Comparison of ENCODE assay signal across 15 cellular contexts in genomic region chr22:44728761-44729261, GRCh38. TPM values are rescaled to one million over a fixed set of nuclear protein-coding genes. Genes with fewer than 3 reads are reported as not detected.
DNase-seq lines count a peak whose midpoint lies in the region; ATAC-seq, FAIRE-seq and TF ChIP-seq lines count a peak whose summit lies in the region.
"Had no signal": no experiment of that assay in that cellular context is flagged by ENCODE, and none has a peak within 500 bp of the region (broad histone marks: within the 10 kb centered on the region; RNA-seq: fewer than 3 reads in every experiment).

No MANE protein-coding gene starts in this region.

- H3K9me3 Mint-ChIP-seq in activated T-helper 17 cell treated with anti-CD3 and anti-CD28 coated beads, Interleukin-2, amount 50 U/mL, for 72 hours = no peaks in the 10 kb centered on the region
- H3K9me3 Mint-ChIP-seq: activated T-cell treated with anti-CD3 and anti-CD28 coated beads, Interleukin-2, amount 50 U/mL, for 4 hours had no signal

- H3K27ac ChIP-seq in hepatocyte = peak overlapping the region; percentile 74
- H3K27ac ChIP-seq in pancreas = no peak overlapping the region
- H3K27ac ChIP-seq: suprapubic skin had no signal

- no peak overlapping the region for H2AFZ ChIP-seq in hepatocyte

- no peak overlapping the region for H3K4me2 ChIP-seq in hepatocyte
- H3K4me2 ChIP-seq: smooth muscle cell had no signal

- H3K27me3 ChIP-seq in hepatocyte (no peaks in the 10 kb centered on the region), pancreas (no peaks in the 10 kb centered on the region)
- H3K27me3 ChIP-seq: suprapubic skin had no signal

- peak overlapping the region; percentile 20 for H3K4me3 Mint-ChIP-seq in activated T-helper 17 cell treated with anti-CD3 and anti-CD28 coated beads, Interleukin-2, amount 50 U/mL, for 72 hours
- H3K4me3 Mint-ChIP-seq: activated T-cell treated with anti-CD3 and anti-CD28 coated beads, Interleukin-2, amount 50 U/mL, for 4 hours had no signal

- no peak for FAIRE-seq in pancreas (lab: Jason Lieb, UNC)
- FAIRE-seq: astrocyte had no signal

- H3K4me3 ChIP-seq in AG10803 (ENCODE audit: low read length) = no peak overlapping the region
- no peak overlapping the region for H3K4me3 ChIP-seq in hepatocyte
- no peak overlapping the region for H3K4me3 ChIP-seq in pancreas
- H3K4me3 ChIP-seq: smooth muscle cell, suprapubic skin had no signal

- peak; percentile 15 for DNase-seq in AG10803 (ENCODE audit: low read depth)
- DNase-seq in hepatocyte (ENCODE audit: low spot score) = no peak
- peak in 1 of 6 donors; percentile 72 for DNase-seq in pancreas
- DNase-seq in NCI-H510A (lab: John Stamatoyannopoulos, UW) = no peak
- no peak for DNase-seq in germinal center (ENCODE audit: low spot score)
- DNase-seq in activated CD8-positive, alpha-beta memory T cell treated with anti-CD3 and anti-CD28 coated beads for 24 hours = no peak
- DNase-seq in HuH-7 (ENCODE audit: low spot score) = no peak
- DNase-seq: activated T-cell treated with anti-CD3 and anti-CD28 coated beads, Interleukin-2, amount 50 U/mL, for 4 hours; NCI-H446 treated with DMSO at 0.1 percent for 48 hours; PC-3 had no signal

- H3K36me3 ChIP-seq in hepatocyte (replicated peaks; ENCODE audit: insufficient read depth, low read depth) (no peaks in the 10 kb centered on the region), pancreas (peaks cover 0 to 3% (median 0%) of the 10 kb centered on the region in 3 donors)

- peaks cover 6% of the 10 kb centered on the region for H4K20me1 ChIP-seq in hepatocyte (ENCODE audit: insufficient read depth, poor library complexity, severe bottlenecking)

- no peaks in the 10 kb centered on the region for H3K79me2 ChIP-seq in hepatocyte

- no peaks in the 10 kb centered on the region for H3K4me1 Mint-ChIP-seq in activated T-helper 17 cell treated with anti-CD3 and anti-CD28 coated beads, Interleukin-2, amount 50 U/mL, for 72 hours

- no peak for ATAC-seq in activated T-helper 17 cell treated with anti-CD3 and anti-CD28 coated beads, Interleukin-2, amount 50 U/mL, for 72 hours (replicated peaks)
- ATAC-seq in pancreas = peak in 3 of 4 donors; percentile 8 to 33 (median 13)
- ATAC-seq: PC-3 had no signal

- H3K4me1 ChIP-seq in hepatocyte (ENCODE audit: insufficient read depth) = peaks cover 36% of the 10 kb centered on the region
- peaks cover 0 to 5% (median 0%) of the 10 kb centered on the region in 3 donors for H3K4me1 ChIP-seq in pancreas

- 83% methylated on average over 19 of the region's 19 CpGs for WGBS in hepatocyte (ENCODE audit: low lambda C conversion rate, missing lambda C conversion rate)
- 75 to 79% methylated on average over 19 of the region's 19 CpGs for WGBS in pancreas, 2 donors

- no peaks in the 10 kb centered on the region for H3K27me3 Mint-ChIP-seq in activated T-helper 17 cell treated with anti-CD3 and anti-CD28 coated beads, Interleukin-2, amount 50 U/mL, for 72 hours

- TF ChIP-seq CTCF in AG10803 (conservative IDR thresholded peaks at IDR 0.05; ENCODE audit: low read length) (no peak), hepatocyte (IDR thresholded peaks at IDR 0.05; ENCODE audit: poor library complexity) (no peak), pancreas (IDR thresholded peaks at IDR 0.05) (no peak)

- no peaks in the 10 kb centered on the region for H3K9me3 ChIP-seq in hepatocyte (ENCODE audit: low read depth)
- no peaks in the 10 kb centered on the region for H3K9me3 ChIP-seq in pancreas
- H3K9me3 ChIP-seq: suprapubic skin had no signal

- H3K27ac Mint-ChIP-seq in activated T-helper 17 cell treated with anti-CD3 and anti-CD28 coated beads, Interleukin-2, amount 50 U/mL, for 72 hours = no peak overlapping the region

- no peaks in the 10 kb centered on the region for H3K36me3 Mint-ChIP-seq in activated T-helper 17 cell treated with anti-CD3 and anti-CD28 coated beads, Interleukin-2, amount 50 U/mL, for 72 hours (ENCODE audit: low read depth)

- intact Hi-C loops in pancreas (cut with DNase I) = no loop called here

- H3K9me2 ChIP-seq in hepatocyte (replicated peaks; ENCODE audit: insufficient read depth) = no peaks in the 10 kb centered on the region

RNA-seq across cellular contexts. Expression of gene ARHGAP8, which starts 23.6 kb away (rescaled TPM):
- 1 to 10 TPM in 1 of 2 donors, not detected in 1; 2.3 TPM for total RNA-seq in activated T-helper 17 cell treated with anti-CD3 and anti-CD28 coated beads, Interleukin-2, amount 50 U/mL, for 72 hours
- 24.0 and 25.2 TPM in 2 replicates for total RNA-seq in hepatocyte
- polyA plus RNA-seq in hepatocyte = 50.4 and 62.8 TPM in 2 replicates
- 10 to 100 TPM in 4 of 6 donors, 1 to 10 TPM in 2; 8.6 to 20.1 (median 11.1) TPM for total RNA-seq in pancreas
- 10 to 100 TPM; 52.2 to 59.2 TPM for polyA plus RNA-seq in pancreas
- total RNA-seq: dermis microvascular lymphatic vessel endothelial cell had no signal

RNA-seq across cellular contexts. Expression of gene PRR5, which starts 26.8 kb away (rescaled TPM):
- 10 to 100 TPM; 15.1 to 19.9 TPM for total RNA-seq in activated T-helper 17 cell treated with anti-CD3 and anti-CD28 coated beads, Interleukin-2, amount 50 U/mL, for 72 hours
- total RNA-seq in hepatocyte = 44.2 and 65.1 TPM in 2 replicates
- 84.9 and 91.2 TPM in 2 replicates for polyA plus RNA-seq in hepatocyte
- 10 to 100 TPM in 3 of 6 donors, 1 to 10 TPM in 3; 7.0 to 10.7 (median 10.0) TPM for total RNA-seq in pancreas
- 10 to 100 TPM; 12.7 to 23.0 TPM for polyA plus RNA-seq in pancreas
